8 cellular contexts compared by ENCODE assay signal in genomic region chr13:27359203-27359821, GRCh38.
DNase-seq lines count a peak whose midpoint lies in the region; ATAC-seq and TF ChIP-seq lines count a peak whose summit lies in the region.

No MANE protein-coding gene starts in this region.

- intact Hi-C loops in activated naive CD4-positive, alpha-beta T cell treated with anti-CD3 and anti-CD28 coated beads for 36 hours (cut with micrococcal nuclease), result loop anchor here (1.0 to 5.0 kb wide), 3 partner anchors 87 to 412 kb away; partner anchors contain the start of gene RASL11A
- intact Hi-C loops in posterior cingulate gyrus (cut with DNase I), result loop anchor here (1.0 to 5.0 kb wide), 3 partner anchors 87 to 374 kb away; partner anchors contain the start of genes RASL11A and USP12

- peak; percentile 60 for TF ChIP-seq CTCF in KMS-11 (conservative IDR thresholded peaks at IDR 0.05; ENCODE audit: low read depth, low read length)

- no peaks in the 10 kb centered on the region for H3K4me1 Mint-ChIP-seq in activated naive CD4-positive, alpha-beta T cell treated with anti-CD3 and anti-CD28 coated beads for 36 hours (ENCODE audit: low read depth)

- peak; percentile 77 for ATAC-seq in SK-N-SH treated with all-trans-retinoic acid at 6 μM for 48 hours
- ATAC-seq in HG03520 (IDR thresholded peaks at IDR 0.05; ENCODE audit: unreplicated experiment), result no peak

- no peak overlapping the region for H3K4me3 ChIP-seq in KMS-11 (IDR thresholded peaks at IDR 0.05; ENCODE audit: insufficient read depth, low read depth, low read length)

- CTCF ChIA-PET in activated naive CD4-positive, alpha-beta T cell treated with anti-CD3 and anti-CD28 coated beads for 36 hours (lab: Charles Lee), result interaction anchor here (0.6 to 9.0 kb wide), 12 partner anchors 8 to 596 kb away, joined by 3 to 145 read pairs (median 7); no protein-coding TSS in a partner anchor

- no peak overlapping the region for H3K27ac ChIP-seq in KMS-11

- no peaks in the 10 kb centered on the region for H3K4me1 ChIP-seq in KMS-11 (ENCODE audit: low read depth, poor library complexity, severe bottlenecking)

- no peaks in the 10 kb centered on the region for H3K36me3 Mint-ChIP-seq in activated naive CD4-positive, alpha-beta T cell treated with anti-CD3 and anti-CD28 coated beads for 36 hours (ENCODE audit: low read depth)

- H3K36me3 ChIP-seq in KMS-11 (ENCODE audit: insufficient read depth), result no peaks in the 10 kb centered on the region

- H2AFZ ChIP-seq in KMS-11 (ENCODE audit: low read depth), result no peak overlapping the region

- H3K27me3 Mint-ChIP-seq in activated naive CD4-positive, alpha-beta T cell treated with anti-CD3 and anti-CD28 coated beads for 36 hours (ENCODE audit: low read depth), result peaks cover 18% of the 10 kb centered on the region

- DNase-seq in NCI-H446 (lab: John Stamatoyannopoulos, UW) (peak; percentile 20 to 46), NCI-H446 treated with DMSO at 0.1 percent for 48 hours (lab: John Stamatoyannopoulos, UW) (no peak), globus pallidus (ENCODE audit: low spot score) (peak; percentile 76), posterior cingulate gyrus (peak; percentile 50 to 97 (median 83))
- DNase-seq in activated naive CD4-positive, alpha-beta T cell treated with anti-CD3 and anti-CD28 coated beads for 36 hours, result peak; percentile 81

- H3K4me2 ChIP-seq in KMS-11, result no peak overlapping the region

- no peak overlapping the region for H3K9ac ChIP-seq in KMS-11

- no peak overlapping the region for H3K4me3 Mint-ChIP-seq in activated naive CD4-positive, alpha-beta T cell treated with anti-CD3 and anti-CD28 coated beads for 36 hours

- no peaks in the 10 kb centered on the region for H3K79me2 ChIP-seq in KMS-11 (ENCODE audit: insufficient read depth, low read depth)

- no peaks in the 10 kb centered on the region for H4K20me1 ChIP-seq in KMS-11 (ENCODE audit: insufficient read depth)

- no peak overlapping the region for H3K27ac Mint-ChIP-seq in activated naive CD4-positive, alpha-beta T cell treated with anti-CD3 and anti-CD28 coated beads for 36 hours

- H3K27me3 ChIP-seq in KMS-11 (ENCODE audit: insufficient read depth, low read depth), result no peaks in the 10 kb centered on the region

- H3K9me3 Mint-ChIP-seq in activated naive CD4-positive, alpha-beta T cell treated with anti-CD3 and anti-CD28 coated beads for 36 hours, result no peaks in the 10 kb centered on the region

TF ChIP-seq in SK-N-SH treated with all-trans-retinoic acid at 6 μM for 48 hours, 23 proteins besides CTCF, POLR2A, EP300 and RAD21:
- TF ChIP-seq OSR1 (CRISPR knock-in tag; IDR thresholded peaks at IDR 0.05), result no peak
- TF ChIP-seq RARB (CRISPR knock-in tag; IDR thresholded peaks at IDR 0.05), result no peak
TF ChIP-seq in SK-N-SH treated with all-trans-retinoic acid at 6 μM for 48 hours: peak in this region for 0.
